Comparison of ENCODE assay signal across 23 cellular contexts in the genomic region with DNA sequence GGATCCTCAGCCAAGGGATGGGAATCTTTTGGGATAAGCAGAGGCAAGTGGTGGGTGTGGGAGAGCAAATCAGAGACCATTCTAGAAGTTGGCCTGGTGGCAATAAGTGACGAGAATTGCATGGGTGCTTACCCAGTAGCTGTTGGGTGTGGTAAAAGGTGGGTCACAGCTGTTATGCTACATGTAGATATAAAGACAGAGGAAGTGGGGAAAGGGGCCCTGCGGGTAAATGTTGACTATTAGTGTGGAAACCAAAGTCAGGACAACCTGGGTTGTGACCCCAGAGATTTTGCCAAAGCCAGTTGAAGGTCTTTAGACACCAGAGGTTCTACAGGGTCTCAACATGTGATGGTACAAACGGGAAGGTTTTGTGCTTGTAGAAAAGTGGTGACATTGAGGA.
"Had no signal": no experiment of that assay in that cellular context is flagged by ENCODE, and none has a peak within 500 bp of the region (broad histone marks: within the 10 kb centered on the region; RNA-seq: fewer than 3 reads in every experiment).

No MANE protein-coding gene starts in this region.

- H3K4me3 Mint-ChIP-seq: endodermal cell; naive thymus-derived CD4-positive, alpha-beta T cell had no signal

- H3K27me3 ChIP-seq: colonic mucosa, foreskin keratinocyte, heart right ventricle, right atrium auricular region, sigmoid colon had no signal

- FAIRE-seq: endothelial cell of umbilical vein, islet of Langerhans had no signal

- H3K4me3 ChIP-seq: colonic mucosa, heart right ventricle, right atrium auricular region, sigmoid colon, skin epidermis, stomach, thoracic aorta, transverse colon had no signal

- H3K27ac ChIP-seq: colonic mucosa, foreskin keratinocyte, heart right ventricle, neutrophil, right atrium auricular region, sigmoid colon, skin epidermis, stomach, thoracic aorta, transverse colon had no signal

- H3K9me3 ChIP-seq: colonic mucosa, neutrophil, right atrium auricular region, sigmoid colon, thoracic aorta, transverse colon had no signal

- H3K4me1 ChIP-seq: colonic mucosa, foreskin keratinocyte, heart right ventricle, right atrium auricular region, sigmoid colon, stomach, transverse colon had no signal

- ATAC-seq: foreskin keratinocyte; heart right ventricle; naive thymus-derived CD4-positive, alpha-beta T cell had no signal

- H3K36me3 ChIP-seq: colonic mucosa, heart right ventricle, neutrophil, right atrium auricular region, sigmoid colon, stomach, thoracic aorta, transverse colon had no signal

- H3K27ac Mint-ChIP-seq: endodermal cell; naive thymus-derived CD4-positive, alpha-beta T cell had no signal

- DNase-seq: colonic mucosa; effector CD4-positive, alpha-beta T cell; endodermal cell; erythroblast; foreskin keratinocyte; heart right ventricle; hypothalamus; kidney glomerular epithelial cell; mammary epithelial cell; naive thymus-derived CD4-positive, alpha-beta T cell; posterior cingulate gyrus; sigmoid colon; stimulated activated CD4-positive, alpha-beta T cell treated with anti-CD3 and anti-CD28 coated beads, Interleukin-2, amount 100 ng/mL, for 24 hours; stimulated activated naive CD4-positive, alpha-beta T cell; stomach; substantia nigra had no signal

- H3K4me1 Mint-ChIP-seq: naive thymus-derived CD4-positive, alpha-beta T cell had no signal
